ENCODE assay signal across 32 cellular contexts in genomic region chr16:56305956-56306565, GRCh38.
DNase-seq lines count a peak whose midpoint lies in the region; ATAC-seq, FAIRE-seq and TF ChIP-seq lines count a peak whose summit lies in the region.
"Had no signal": no experiment of that assay in that cellular context is flagged by ENCODE, and none has a peak within 500 bp of the region (broad histone marks: within the 10 kb centered on the region; RNA-seq: fewer than 3 reads in every experiment).

No MANE protein-coding gene starts in this region.

- no peaks in the 10 kb centered on the region for H3K27me3 ChIP-seq in cardiac muscle cell
- H3K27me3 ChIP-seq in endodermal cell (ENCODE audit: control insufficient read depth, insufficient read depth, low read length, poor library complexity, severe bottlenecking), result no peaks in the 10 kb centered on the region
- H3K27me3 ChIP-seq in HepG2 (ENCODE audit: control insufficient read depth in 1 of 2, insufficient read depth in 2 of 2, low read length in 2 of 2), result peaks cover 2 to 10% of the 10 kb centered on the region in 2 experiments; a peak in 3 of 5 replicates
- no peaks in the 10 kb centered on the region for H3K27me3 ChIP-seq in BE2C
- H3K27me3 ChIP-seq: ascending aorta, neutrophil, right lobe of liver had no signal

- H3K4me2 ChIP-seq in HepG2 (ENCODE audit: low read depth, low read length), result no peak overlapping the region

- H3K9me3 ChIP-seq in cardiac muscle cell (ENCODE audit: low read depth) (no peaks in the 10 kb centered on the region), endodermal cell (ENCODE audit: control insufficient read depth, low read length) (no peaks in the 10 kb centered on the region), HepG2 (ENCODE audit: low read length) (no peaks in the 10 kb centered on the region), BE2C (no peaks in the 10 kb centered on the region)
- H3K9me3 ChIP-seq: ascending aorta, Caco-2, neutrophil, right lobe of liver had no signal

- no peak for FAIRE-seq in HepG2 (lab: Jason Lieb, UNC)
- no peak for FAIRE-seq in RCC 7860 (lab: Jason Lieb, UNC)
- FAIRE-seq: G401.6 had no signal

- ATAC-seq in Right ventricle myocardium inferior (no peak), HepG2 (peak; percentile 25), HG02610 (IDR thresholded peaks at IDR 0.05; ENCODE audit: unreplicated experiment) (no peak)
- ATAC-seq: HCT116, right lobe of liver, T-cell had no signal

- H3K9ac ChIP-seq in endodermal cell (ENCODE audit: extremely low read depth, low read length, poor library complexity, severe bottlenecking) (no peak overlapping the region), HepG2 (ENCODE audit: insufficient read depth, low read depth, low read length) (no peak overlapping the region)

- no peak overlapping the region for H3K4me3 ChIP-seq in cardiac muscle cell
- H3K4me3 ChIP-seq in endodermal cell (ENCODE audit: low read length), result peak overlapping the region; percentile 54
- H3K4me3 ChIP-seq in HepG2 (replicated peaks in 1 of 3; ENCODE audit: insufficient read depth in 1 of 3, low read depth in 2 of 3, low read length in 3 of 3), result no peak overlapping the region
- no peak overlapping the region for H3K4me3 ChIP-seq in BE2C (ENCODE audit: low read depth, low read length)
- H3K4me3 ChIP-seq: ascending aorta, right lobe of liver had no signal

- in situ Hi-C loops in HepG2 (cut with HindIII; ENCODE audit: extremely low pct_ligation_motif_present, low pct_unique_long_range_greater_than_20kb), result loop anchor here (25.0 kb wide), 1 partner anchor 844 kb away; no protein-coding TSS in a partner anchor

- CTCF ChIA-PET in HepG2 (lab: Yijun Ruan, JAX; ENCODE audit: low intra/inter-chr PET ratio, low total read pairs), result no interaction called here

- H3K27me3 Mint-ChIP-seq in endodermal cell (ENCODE audit: insufficient read depth), result peaks cover 46% of the 10 kb centered on the region
- H3K27me3 Mint-ChIP-seq: activated T-cell treated with anti-CD3 and anti-CD28 coated beads, Interleukin-2, amount 50 U/mL, for 24 hours; central memory CD8-positive, alpha-beta T cell; type B pancreatic cell had no signal

- TF ChIP-seq POLR2A in HepG2 (IDR thresholded peaks at IDR 0.05; ENCODE audit: insufficient read depth in 1 of 2, low read depth in 2 of 2, low read length in 2 of 2), result no peak

- H3K27ac Mint-ChIP-seq in endodermal cell, result no peak overlapping the region
- H3K27ac Mint-ChIP-seq: activated naive CD8-positive, alpha-beta T cell treated with anti-CD3 and anti-CD28 coated beads for 36 hours; activated T-cell treated with anti-CD3 and anti-CD28 coated beads, Interleukin-2, amount 50 U/mL, for 24 hours; T-cell; type B pancreatic cell had no signal

- intact Hi-C loops in Right ventricle myocardium inferior (cut with DNase I), result no loop called here
- intact Hi-C loops in HepG2 (cut with micrococcal nuclease; ENCODE audit: unreplicated experiment), result no loop called here

- H3K36me3 ChIP-seq in cardiac muscle cell, result no peaks in the 10 kb centered on the region
- no peaks in the 10 kb centered on the region for H3K36me3 ChIP-seq in endodermal cell (ENCODE audit: control insufficient read depth, insufficient read depth, low read length)
- no peaks in the 10 kb centered on the region for H3K36me3 ChIP-seq in HepG2 (replicated peaks in 1 of 2; ENCODE audit: control insufficient read depth in 1 of 2, insufficient read depth in 2 of 2, low read length in 2 of 2)
- H3K36me3 ChIP-seq in BE2C, result peaks cover 65% of the 10 kb centered on the region
- H3K36me3 ChIP-seq: ascending aorta, neutrophil, right lobe of liver had no signal

- H3K36me3 Mint-ChIP-seq in endodermal cell (ENCODE audit: low read depth), result no peaks in the 10 kb centered on the region
- H3K36me3 Mint-ChIP-seq: activated naive CD8-positive, alpha-beta T cell treated with anti-CD3 and anti-CD28 coated beads for 36 hours; T-cell; type B pancreatic cell had no signal

- BruUV-seq in HepG2 (replicated peaks; lab: Mats Ljungman, UMichigan), result no TSS peak

- peak; percentile 8 to 56 for DNase-seq in cardiac muscle cell (ENCODE audit: low read depth in 1 of 2, low spot score in 1 of 2)
- DNase-seq in Right ventricle myocardium inferior (ENCODE audit: missing footprints), result no peak
- peak; percentile 83 for DNase-seq in endodermal cell
- no peak for DNase-seq in HepG2 (ENCODE audit: low spot score)
- DNase-seq in RCC 7860 (ENCODE audit: low spot score), result no peak
- DNase-seq in BE2C, result no peak
- DNase-seq in NCI-H1105 (lab: John Stamatoyannopoulos, UW), result no peak
- DNase-seq: activated CD4-positive, alpha-beta T cell treated with anti-CD3 and anti-CD28 coated beads, Interleukin-2, amount 50 U/mL, for 1 hour; activated CD4-positive, CD25-positive, alpha-beta regulatory T cell; activated effector memory CD4-positive, alpha-beta T cell treated with anti-CD3 and anti-CD28 coated beads, Interleukin-2, amount 50 U/mL, for 16 hours; activated naive CD8-positive, alpha-beta T cell treated with anti-CD3 and anti-CD28 coated beads for 36 hours; activated T-cell treated with anti-CD3 and anti-CD28 coated beads, Interleukin-2, amount 50 U/mL, for 24 hours; dermis blood vessel endothelial cell; DMS53; NCI-H1092; NCI-H1694 treated with DMSO at 0.1 percent for 48 hours; NCI-H2171; NCI-H510A; RPMI8226; stimulated activated CD4-positive, alpha-beta T cell treated with anti-CD3 and anti-CD28 coated beads, Interleukin-4, amount 100 ng/mL, for 1 hour; T-cell had no signal

- POLR2A ChIA-PET in HepG2 (lab: Yijun Ruan, JAX), result no interaction called here

- TF ChIP-seq RAD21 in HepG2 (CRISPR knock-in tag; IDR thresholded peaks at IDR 0.05), result no peak

- no peak overlapping the region for H2AFZ ChIP-seq in HepG2 (ENCODE audit: low read length)

- H3K4me1 ChIP-seq in cardiac muscle cell (ENCODE audit: low read depth) (peaks cover 23% of the 10 kb centered on the region), endodermal cell (ENCODE audit: control insufficient read depth, insufficient read depth, low read length) (peaks cover 17% of the 10 kb centered on the region), HepG2 (ENCODE audit: insufficient read depth, low read length) (peaks cover 10% of the 10 kb centered on the region; the same call in 1 of the 2 replicates), BE2C (peaks cover 4% of the 10 kb centered on the region)
- H3K4me1 ChIP-seq: ascending aorta, right lobe of liver had no signal

- H3K4me3 Mint-ChIP-seq in endodermal cell, result no peak overlapping the region
- H3K4me3 Mint-ChIP-seq: activated naive CD8-positive, alpha-beta T cell treated with anti-CD3 and anti-CD28 coated beads for 36 hours; activated T-cell treated with anti-CD3 and anti-CD28 coated beads, Interleukin-2, amount 50 U/mL, for 24 hours; central memory CD8-positive, alpha-beta T cell; T-cell; type B pancreatic cell had no signal

- H3K79me2 ChIP-seq in HepG2 (ENCODE audit: insufficient read depth, low read length), result no peaks in the 10 kb centered on the region

- 32 to 39% methylated on average over 5 to 9 of the region's 9 CpGs for WGBS in endodermal cell (ENCODE audit: insufficient coverage in 1 of 2, insufficient read length in 1 of 2), 2 experiments
- WGBS in HepG2 (ENCODE audit: low lambda C conversion rate), result 15% methylated on average over 4 of the region's 9 CpGs

- H4K20me1 ChIP-seq in HepG2 (ENCODE audit: insufficient read depth, low read length), result no peaks in the 10 kb centered on the region

- TF ChIP-seq EP300 in HepG2 (IDR thresholded peaks at IDR 0.05; ENCODE audit: low read depth in 2 of 2, low read length in 2 of 2), result no peak
- no peak for TF ChIP-seq EP300 in HepG2 (CRISPR knock-in tag; IDR thresholded peaks at IDR 0.05; ENCODE audit: borderline replicate concordance)

- H3K4me1 Mint-ChIP-seq in endodermal cell, result peaks cover 21% of the 10 kb centered on the region
- H3K4me1 Mint-ChIP-seq: T-cell had no signal

- TF ChIP-seq CTCF in cardiac muscle cell (IDR thresholded peaks at IDR 0.05; ENCODE audit: low read depth, low read length) (no peak), endodermal cell (conservative IDR thresholded peaks at IDR 0.05) (no peak), HepG2 (CRISPR knock-in tag; IDR thresholded peaks at IDR 0.05) (no peak), BE2C (IDR thresholded peaks at IDR 0.05; ENCODE audit: low read depth, low read length) (no peak)

- H3K27ac ChIP-seq in cardiac muscle cell, result peak overlapping the region; percentile 32
- H3K27ac ChIP-seq in endodermal cell (ENCODE audit: low read depth, low read length), result no peak overlapping the region
- H3K27ac ChIP-seq in HepG2 (ENCODE audit: extremely low read length, insufficient read depth, low read length), result no peak overlapping the region
- H3K27ac ChIP-seq: 22Rv1, ascending aorta, C4-2B, neutrophil, right lobe of liver had no signal

- no peaks in the 10 kb centered on the region for H3K9me3 Mint-ChIP-seq in endodermal cell
- H3K9me3 Mint-ChIP-seq: activated naive CD8-positive, alpha-beta T cell treated with anti-CD3 and anti-CD28 coated beads for 36 hours; activated T-cell treated with anti-CD3 and anti-CD28 coated beads, Interleukin-2, amount 50 U/mL, for 24 hours; central memory CD8-positive, alpha-beta T cell; T-cell; type B pancreatic cell had no signal

TF ChIP-seq in HepG2, 621 proteins besides CTCF, POLR2A, EP300 and RAD21 (continues in another document):
- TF ChIP-seq FOXK1 (CRISPR knock-in tag; IDR thresholded peaks at IDR 0.05; ENCODE audit: borderline replicate concordance, low read depth) (no peak), KDM1A (CRISPR knock-in tag; IDR thresholded peaks at IDR 0.05) (no peak), ZSCAN21 (CRISPR knock-in tag; IDR thresholded peaks at IDR 0.05; ENCODE audit: borderline replicate concordance) (no peak), HES4 (CRISPR knock-in tag; IDR thresholded peaks at IDR 0.05; ENCODE audit: borderline replicate concordance) (no peak), GMEB2 (CRISPR knock-in tag; IDR thresholded peaks at IDR 0.05; ENCODE audit: low read depth) (no peak)

Comparison
In these comparisons a context has a peak if more than half of its experiments do, and no peak if none do; other contexts are left out.
1. DNase-seq: peak in cardiac muscle cell (2 of 2) and endodermal cell (single experiment); none in Right ventricle myocardium inferior (single experiment), HepG2 (single experiment), RCC 7860 (single experiment), BE2C (single experiment) and NCI-H1105 (single experiment).